17 cellular contexts compared by ENCODE assay signal in genomic region chr6:125102411-125102810, GRCh38. TPM values are rescaled to one million over a fixed set of nuclear protein-coding genes. Genes with fewer than 3 reads are reported as not detected.
DNase-seq lines count a peak whose midpoint lies in the region; ATAC-seq and TF ChIP-seq lines count a peak whose summit lies in the region.
"Had no signal": no experiment of that assay in that cellular context is flagged by ENCODE, and none has a peak within 500 bp of the region (broad histone marks: within the 10 kb centered on the region; RNA-seq: fewer than 3 reads in every experiment).

No MANE protein-coding gene starts in this region.

- peaks cover 3% of the 10 kb centered on the region for H3K4me1 ChIP-seq in HEK293 (ENCODE audit: control insufficient read depth, insufficient read depth, low read length)
- H3K4me1 ChIP-seq in mesenchymal stem cell (ENCODE audit: control insufficient read depth, insufficient read depth, low read depth, low read length) = peaks cover 3% of the 10 kb centered on the region
- peaks cover 23 to 61% of the 10 kb centered on the region in 2 donors for H3K4me1 ChIP-seq in thoracic aorta (ENCODE audit: control insufficient read depth in 1 of 2, low read depth in 2 of 2)

- H3K36me3 ChIP-seq in HEK293 (ENCODE audit: control insufficient read depth in 2 of 2, insufficient read depth in 1 of 2, low read length in 2 of 2) = no peaks in the 10 kb centered on the region
- no peaks in the 10 kb centered on the region for H3K36me3 ChIP-seq in mesenchymal stem cell (ENCODE audit: control insufficient read depth in 1 of 2, insufficient read depth in 2 of 2, low read depth in 1 of 2, low read length in 2 of 2)
- no peaks in the 10 kb centered on the region for H3K36me3 ChIP-seq in thoracic aorta
- H3K36me3 ChIP-seq: BLaER1, lower lobe of right lung had no signal

- no peak overlapping the region for H3K4ac ChIP-seq in mesenchymal stem cell (ENCODE audit: low read depth in 1 of 2, low read length in 2 of 2)

- no peak overlapping the region for H3K4me2 ChIP-seq in mesenchymal stem cell (ENCODE audit: low read length, poor library complexity, severe bottlenecking)
- H3K4me2 ChIP-seq: BLaER1 had no signal

- H3K4me3 Mint-ChIP-seq in chondrocyte (ENCODE audit: unreplicated experiment) = no peak overlapping the region
- H3K4me3 Mint-ChIP-seq: T-helper 2 cell treated with Interferon-gamma antibody and Interleukin-4, amounts not matched to agents 5 μg/mL and 100 μg/mL, for 36 hours had no signal

- no peak overlapping the region for H4K91ac ChIP-seq in mesenchymal stem cell (ENCODE audit: low read length)

- no peaks in the 10 kb centered on the region for H3K36me3 Mint-ChIP-seq in chondrocyte (ENCODE audit: low read depth)

- CTCF ChIA-PET in HEK293 (lab: Yijun Ruan, JAX) = interaction anchor here (1.5 kb wide), 1 partner anchor 12 kb away, joined by 4 read pairs; no protein-coding TSS in a partner anchor

- peak overlapping the region; percentile 97 for H3K27ac Mint-ChIP-seq in chondrocyte (ENCODE audit: unreplicated experiment)
- H3K27ac Mint-ChIP-seq: nephron; T-helper 2 cell treated with Interferon-gamma antibody and Interleukin-4, amounts not matched to agents 5 μg/mL and 100 μg/mL, for 36 hours had no signal

- H3K27me3 ChIP-seq in mesenchymal stem cell (ENCODE audit: control insufficient read depth in 1 of 2, insufficient read depth in 1 of 2, low read length in 2 of 2) (no peaks in the 10 kb centered on the region), thoracic aorta (replicated peaks; ENCODE audit: insufficient read depth) (no peaks in the 10 kb centered on the region)
- H3K27me3 ChIP-seq: BLaER1 had no signal

- ATAC-seq in thoracic aorta (ENCODE audit: insufficient number of reproducible peaks, low FRiP score, low read depth) = no peak
- ATAC-seq in GM18861 (IDR thresholded peaks at IDR 0.05; ENCODE audit: unreplicated experiment) = no peak
- ATAC-seq: activated CD4-positive, CD25-positive, alpha-beta regulatory T cell treated with anti-CD3 and anti-CD28 coated beads, Interleukin-2, amount 50 U/mL, for 24 hours had no signal

- H3K27ac ChIP-seq in HEK293 (ENCODE audit: extremely low read depth, low read depth, low read length) = no peak overlapping the region
- H3K27ac ChIP-seq in mesenchymal stem cell (ENCODE audit: low read length, poor library complexity, severe bottlenecking) = peak overlapping the region; percentile 83
- H3K27ac ChIP-seq in thoracic aorta = peak overlapping the region; percentile 85 to 89
- H3K27ac ChIP-seq: BLaER1, lower lobe of right lung had no signal

- H2BK5ac ChIP-seq in mesenchymal stem cell (ENCODE audit: low read depth, low read length, poor library complexity, severe bottlenecking) = peak overlapping the region; percentile 25

- TF ChIP-seq CTCF in HEK293 (tag by site-specific recombination; IDR thresholded peaks at IDR 0.05) (no peak), chondrocyte (IDR thresholded peaks at IDR 0.05) (no peak), thoracic aorta (IDR thresholded peaks at IDR 0.05) (no peak)

- H3K9ac ChIP-seq in mesenchymal stem cell (ENCODE audit: low read length) = no peak overlapping the region
- H3K9ac ChIP-seq: BLaER1 had no signal

- 80% methylated on average over 1 of the region's 3 CpGs for WGBS in mesenchymal stem cell

- no peak overlapping the region for H2BK120ac ChIP-seq in mesenchymal stem cell (ENCODE audit: low read depth, low read length)

- no peak overlapping the region for H3K14ac ChIP-seq in mesenchymal stem cell (ENCODE audit: low read length in 2 of 2)

- no peak for DNase-seq in chondrocyte (ENCODE audit: low spot score)
- DNase-seq in mesenchymal stem cell = peak; percentile 20
- DNase-seq in thoracic aorta (ENCODE audit: low spot score) = no peak
- DNase-seq in NCI-H1930 (lab: John Stamatoyannopoulos, UW) = no peak
- DNase-seq in stimulated activated CD4-positive, alpha-beta T cell treated with anti-CD3 and anti-CD28 coated beads, Interleukin-12 subunit alpha, Interleukin-12 subunit beta, amount 100 ng/mL, for 4 hours = no peak
- DNase-seq: activated effector memory CD4-positive, alpha-beta T cell treated with anti-CD3 and anti-CD28 coated beads, Interleukin-2, amount 50 U/mL, for 16 hours; anterior cingulate cortex; DMS53; lower lobe of right lung; NCI-H2081; SHP77 had no signal

- H2AK5ac ChIP-seq in mesenchymal stem cell (ENCODE audit: low read length, severe bottlenecking) = no peak overlapping the region

- no peaks in the 10 kb centered on the region for H3K79me1 ChIP-seq in mesenchymal stem cell (replicated peaks; ENCODE audit: low read length, poor library complexity, severe bottlenecking)

- H4K8ac ChIP-seq in mesenchymal stem cell (ENCODE audit: low read length) = no peak overlapping the region

- H3K9me3 Mint-ChIP-seq in chondrocyte (ENCODE audit: low read depth) = peaks cover 2% of the 10 kb centered on the region
- H3K9me3 Mint-ChIP-seq: T-helper 2 cell treated with Interferon-gamma antibody and Interleukin-4, amounts not matched to agents 5 μg/mL and 100 μg/mL, for 36 hours had no signal

- H3K27me3 Mint-ChIP-seq in chondrocyte (ENCODE audit: low read depth) = no peaks in the 10 kb centered on the region

- no peak overlapping the region for H2BK12ac ChIP-seq in mesenchymal stem cell (ENCODE audit: low read length in 2 of 2)

- H2BK15ac ChIP-seq in mesenchymal stem cell (ENCODE audit: low read depth, poor library complexity, severe bottlenecking) = no peak overlapping the region

- no peak overlapping the region for H2AFZ ChIP-seq in mesenchymal stem cell (ENCODE audit: low read depth, low read length)

- no peak overlapping the region for H3K18ac ChIP-seq in mesenchymal stem cell (ENCODE audit: low read depth in 1 of 2, low read length in 2 of 2)

- H3K4me3 ChIP-seq in HEK293 (ENCODE audit: low read depth, low read length) = no peak overlapping the region
- H3K4me3 ChIP-seq in mesenchymal stem cell (ENCODE audit: insufficient read depth in 1 of 2, low read depth in 1 of 2, low read length in 2 of 2) = no peak overlapping the region
- no peak overlapping the region for H3K4me3 ChIP-seq in thoracic aorta
- H3K4me3 ChIP-seq: BLaER1, lower lobe of right lung had no signal

- H3K23ac ChIP-seq in mesenchymal stem cell (ENCODE audit: low read length in 2 of 2) = no peak overlapping the region

- no peaks in the 10 kb centered on the region for H3K9me3 ChIP-seq in HEK293 (ENCODE audit: control insufficient read depth, insufficient read depth, low read depth, low read length)
- no peaks in the 10 kb centered on the region for H3K9me3 ChIP-seq in mesenchymal stem cell (ENCODE audit: control insufficient read depth, low read length)
- H3K9me3 ChIP-seq in thoracic aorta = no peaks in the 10 kb centered on the region
- H3K9me3 ChIP-seq: BLaER1, lower lobe of right lung had no signal

- POLR2A ChIA-PET in HEK293 (lab: Yijun Ruan, JAX) = no interaction called here

- peaks cover 70% of the 10 kb centered on the region for H3K4me1 Mint-ChIP-seq in chondrocyte (ENCODE audit: low read depth)

TF ChIP-seq in HEK293, 187 proteins besides CTCF, POLR2A, EP300 and RAD21:
- TF ChIP-seq ZNF449 (tag by site-specific recombination; IDR thresholded peaks at IDR 0.05) (no peak), HOXD13 (CRISPR knock-in tag; IDR thresholded peaks at IDR 0.05; ENCODE audit: borderline replicate concordance) (no peak), ZNF544 (tag by site-specific recombination; IDR thresholded peaks at IDR 0.05) (no peak), PRDM1 (tag by site-specific recombination; IDR thresholded peaks at IDR 0.05) (peak; percentile 66), ZNF26 (tag by site-specific recombination; IDR thresholded peaks at IDR 0.05) (no peak), SP7 (tag by site-specific recombination; IDR thresholded peaks at IDR 0.05) (no peak), ZNF654 (tag by site-specific recombination; IDR thresholded peaks at IDR 0.05; ENCODE audit: low read depth) (no peak)

RNA-seq across cellular contexts. Expression of gene TPD52L1, which starts 51.2 kb away (rescaled TPM):
- total RNA-seq in chondrocyte = 24.1 to 52.8 TPM (median 48.0 TPM) in 3 replicates
- polyA plus RNA-seq in mesenchymal stem cell (2013, experiment 1 of 2) = 6.5 TPM
- 5.5 TPM for polyA plus RNA-seq in mesenchymal stem cell (2013, experiment 2 of 2)
- total RNA-seq in thoracic aorta = 10 to 100 TPM; 37.1 to 73.5 TPM
